ENCODE assay signal across 10 cellular contexts in genomic region chr15:87877114-87877810, GRCh38.
DNase-seq lines count a peak whose midpoint lies in the region; ATAC-seq and TF ChIP-seq lines count a peak whose summit lies in the region.
"Had no signal": no experiment of that assay in that cellular context is flagged by ENCODE, and none has a peak within 500 bp of the region (broad histone marks: within the 10 kb centered on the region; RNA-seq: fewer than 3 reads in every experiment).

No MANE protein-coding gene starts in this region.

- H3K9me2 ChIP-seq in PC-3 (replicated peaks; ENCODE audit: low read length): no peaks in the 10 kb centered on the region

- no peak overlapping the region for H3K4me2 ChIP-seq in PC-3 (ENCODE audit: low read length)

- no peaks in the 10 kb centered on the region for H3K4me1 ChIP-seq in testis
- no peaks in the 10 kb centered on the region for H3K4me1 ChIP-seq in PC-3 (ENCODE audit: insufficient read depth, low read length)
- H3K4me1 ChIP-seq: gastroesophageal sphincter had no signal

- no peak for TF ChIP-seq CTCF in fibroblast of villous mesenchyme (IDR thresholded peaks at IDR 0.05; ENCODE audit: insufficient read depth, low read depth, low read length)
- no peak for TF ChIP-seq CTCF in testis (IDR thresholded peaks at IDR 0.05)
- TF ChIP-seq CTCF in PC-3 (conservative IDR thresholded peaks at IDR 0.05; ENCODE audit: low read depth, low read length): no peak
- no peak for TF ChIP-seq CTCF in WERI-Rb-1 (IDR thresholded peaks at IDR 0.05; ENCODE audit: low read depth, low read length)

- no peaks in the 10 kb centered on the region for H3K9me3 ChIP-seq in testis
- H3K9me3 ChIP-seq in PC-3 (ENCODE audit: low read length): no peaks in the 10 kb centered on the region
- H3K9me3 ChIP-seq in WERI-Rb-1 (ENCODE audit: severe bottlenecking): no peaks in the 10 kb centered on the region
- H3K9me3 ChIP-seq: gastroesophageal sphincter had no signal

- H3K27me3 ChIP-seq in testis (no peaks in the 10 kb centered on the region), PC-3 (ENCODE audit: low read length) (no peaks in the 10 kb centered on the region), WERI-Rb-1 (ENCODE audit: insufficient read depth, low read depth, severe bottlenecking) (no peaks in the 10 kb centered on the region)
- H3K27me3 ChIP-seq: gastroesophageal sphincter had no signal

- H2AFZ ChIP-seq in PC-3 (ENCODE audit: low read length): no peak overlapping the region

- TF ChIP-seq POLR2A in testis (IDR thresholded peaks at IDR 0.05): no peak

- no peaks in the 10 kb centered on the region for H3F3A ChIP-seq in PC-3 (ENCODE audit: low read length, unreplicated experiment)

- no peak overlapping the region for H3K9ac ChIP-seq in PC-3 (ENCODE audit: low read length)

- intact Hi-C loops in testis (cut with DNase I; ENCODE audit: low total_unique reads) (no loop called here), PC-3 (cut with micrococcal nuclease) (no loop called here)

- 76 to 88% methylated on average over 4 of the region's 4 CpGs for WGBS in testis, 2 donors

- POLR2A ChIA-PET in PC-3 (lab: Charles Lee; ENCODE audit: unreplicated experiment): no interaction called here

- BruUV-seq in PC-3 (replicated peaks; lab: Mats Ljungman, UMichigan): no TSS peak

- DNase-seq in NOMO-1 (lab: John Stamatoyannopoulos, UW; ENCODE audit: unreplicated experiment in 2 of 2) (peak; percentile 19 to 26), NOMO-1 treated with dmso at 0.1 percent for 144 hours (lab: John Stamatoyannopoulos, UW; ENCODE audit: unreplicated experiment) (no peak), fibroblast of villous mesenchyme (ENCODE audit: low read depth) (peak; percentile 89), testis (peak; percentile 61), LoVo (ENCODE audit: low spot score) (no peak), PC-3 (no peak), WERI-Rb-1 (no peak)
- DNase-seq: activated naive CD8-positive, alpha-beta T cell treated with anti-CD3 and anti-CD28 coated beads, Interleukin-2, amount 50 U/mL, for 24 hours had no signal

- no peaks in the 10 kb centered on the region for H3K79me2 ChIP-seq in PC-3 (ENCODE audit: low read length)

- no peaks in the 10 kb centered on the region for H3K36me3 ChIP-seq in testis (ENCODE audit: low read depth, missing control alignments)
- no peaks in the 10 kb centered on the region for H3K36me3 ChIP-seq in PC-3 (ENCODE audit: low read depth, low read length)
- no peaks in the 10 kb centered on the region for H3K36me3 ChIP-seq in WERI-Rb-1
- H3K36me3 ChIP-seq: gastroesophageal sphincter had no signal

- CTCF ChIA-PET in PC-3 (lab: Charles Lee): no interaction called here

- H4K20me1 ChIP-seq in PC-3 (ENCODE audit: low read length): no peaks in the 10 kb centered on the region

- no peak overlapping the region for H3K4me3 ChIP-seq in fibroblast of villous mesenchyme (ENCODE audit: low read depth, low read length)
- no peak overlapping the region for H3K4me3 ChIP-seq in testis
- no peak overlapping the region for H3K4me3 ChIP-seq in PC-3 (ENCODE audit: low read length)
- no peak overlapping the region for H3K4me3 ChIP-seq in WERI-Rb-1 (ENCODE audit: low read depth, low read length)
- H3K4me3 ChIP-seq: gastroesophageal sphincter had no signal

- no peak overlapping the region for H3K27ac ChIP-seq in testis
- H3K27ac ChIP-seq in PC-3 (ENCODE audit: low read length): no peak overlapping the region
- no peak overlapping the region for H3K27ac ChIP-seq in WERI-Rb-1
- H3K27ac ChIP-seq: gastroesophageal sphincter had no signal

- peak; percentile 74 for ATAC-seq in SK-N-SH treated with all-trans-retinoic acid at 6 μM for 48 hours
- no peak for ATAC-seq in PC-3
- ATAC-seq: activated naive CD8-positive, alpha-beta T cell treated with anti-CD3 and anti-CD28 coated beads, Interleukin-2, amount 50 U/mL, for 24 hours; gastroesophageal sphincter had no signal

TF ChIP-seq in SK-N-SH treated with all-trans-retinoic acid at 6 μM for 48 hours, 23 proteins besides CTCF, POLR2A, EP300 and RAD21:
- no peak for TF ChIP-seq SNAI2 (CRISPR knock-in tag; IDR thresholded peaks at IDR 0.05)
- TF ChIP-seq ZFP3 (CRISPR knock-in tag; IDR thresholded peaks at IDR 0.05): no peak
- TF ChIP-seq ARNTL (CRISPR knock-in tag; IDR thresholded peaks at IDR 0.05; ENCODE audit: borderline replicate concordance, low read depth): no peak
- no peak for TF ChIP-seq ISL1 (CRISPR knock-in tag; IDR thresholded peaks at IDR 0.05)
- TF ChIP-seq ZNF70 (CRISPR knock-in tag; IDR thresholded peaks at IDR 0.05): no peak

Comparison
In these comparisons a context has a peak if more than half of its experiments do, and no peak if none do; other contexts are left out.
1. DNase-seq: peak in NOMO-1 (2 of 2), fibroblast of villous mesenchyme (single experiment) and testis (single experiment); none in NOMO-1 treated with dmso at 0.1 percent for 144 hours (single experiment), LoVo (single experiment), PC-3 (single experiment) and WERI-Rb-1 (single experiment).